8 cellular contexts compared by ENCODE assay signal in genomic region chr2:240579071-240579762, GRCh38. TPM values are rescaled to one million over a fixed set of nuclear protein-coding genes. Genes with fewer than 3 reads are reported as not detected.
A peak's percentile ranks its signal among the peaks of the same experiment; 100 is the strongest.
DNase-seq lines count a peak whose midpoint lies in the region; ATAC-seq and TF ChIP-seq lines count a peak whose summit lies in the region.

No MANE protein-coding gene starts in this region.

- DNase-seq in Panc1 (ENCODE audit: low read depth, low spot score) = no peak
- no peak for DNase-seq in effector memory CD8-positive, alpha-beta T cell
- no peak for DNase-seq in psoas muscle
- DNase-seq in SK-N-DZ (ENCODE audit: low spot score) = no peak
- DNase-seq in cortex of kidney (lab: John Stamatoyannopoulos, UW) = no peak
- no peak for DNase-seq in C1 segment of cervical spinal cord (lab: John Stamatoyannopoulos, UW)

- 86 to 90% (median 87%) methylated on average over 12 of the region's 12 CpGs for WGBS in psoas muscle, 3 donors

- peaks cover 15% of the 10 kb centered on the region for H3K4me1 ChIP-seq in Panc1 (ENCODE audit: control insufficient read depth, insufficient read depth, low read length)
- H3K4me1 ChIP-seq in psoas muscle = peaks cover 18% of the 10 kb centered on the region

- TF ChIP-seq CTCF in Panc1 (IDR thresholded peaks at IDR 0.05) = no peak
- no peak for TF ChIP-seq CTCF in psoas muscle (IDR thresholded peaks at IDR 0.05)

- peak overlapping the region; percentile 78 to 87 for H3K27ac Mint-ChIP-seq in effector memory CD8-positive, alpha-beta T cell

- H3K9me3 ChIP-seq in Panc1 (ENCODE audit: control insufficient read depth, insufficient read depth, low read depth, low read length) = no peaks in the 10 kb centered on the region; the same call in 1 of the 2 replicates
- peaks cover 4% of the 10 kb centered on the region for H3K9me3 ChIP-seq in psoas muscle

- POLR2A ChIA-PET in Panc1 (lab: Charles Lee) = no interaction called here

- in situ Hi-C loops in Panc1 (cut with HindIII; ENCODE audit: low pct_unique_long_range_greater_than_20kb, low sequenced_read_pairs) = no loop called here

- H3K36me3 Mint-ChIP-seq in effector memory CD8-positive, alpha-beta T cell (ENCODE audit: insufficient read depth) = peaks cover 16% of the 10 kb centered on the region

- peak; percentile 9 for ATAC-seq in GM19455 (IDR thresholded peaks at IDR 0.05; ENCODE audit: unreplicated experiment)
- ATAC-seq in Panc1 = no peak
- no peak for ATAC-seq in effector memory CD8-positive, alpha-beta T cell (replicated peaks)
- ATAC-seq in psoas muscle = peak in 1 of 4 donors; percentile 14
- no peak for ATAC-seq in GM21381 (IDR thresholded peaks at IDR 0.05; ENCODE audit: unreplicated experiment)

- H3K27me3 ChIP-seq in Panc1 (ENCODE audit: control insufficient read depth, insufficient read depth, low read length) = no peaks in the 10 kb centered on the region
- H3K27me3 ChIP-seq in psoas muscle (ENCODE audit: insufficient read depth in 3 of 3, low read length in 2 of 3) = no peaks in the 10 kb centered on the region

- H3K36me3 ChIP-seq in Panc1 (ENCODE audit: control insufficient read depth, insufficient read depth, low read length) (no peaks in the 10 kb centered on the region), psoas muscle (ENCODE audit: insufficient read depth in 1 of 2, low read depth in 1 of 2) (peaks cover 0 to 47% of the 10 kb centered on the region in 2 donors)

- intact Hi-C loops in Panc1 (cut with micrococcal nuclease; ENCODE audit: unreplicated experiment) = no loop called here
- intact Hi-C loops in psoas muscle (cut with DNase I) = no loop called here

- peak overlapping the region; percentile 62 to 69 for H3K4me3 Mint-ChIP-seq in effector memory CD8-positive, alpha-beta T cell

- H3K27me3 Mint-ChIP-seq in effector memory CD8-positive, alpha-beta T cell = no peaks in the 10 kb centered on the region

- H3K4me1 Mint-ChIP-seq in effector memory CD8-positive, alpha-beta T cell (ENCODE audit: low read depth in 2 of 2) = peaks cover 24 to 27% of the 10 kb centered on the region in 2 donors

- H3K4me3 ChIP-seq in Panc1 (ENCODE audit: low read depth in 2 of 2, low read length in 2 of 2) (no peak overlapping the region), psoas muscle (no peak overlapping the region)

- no TSS peak for BruUV-seq in Panc1 (replicated peaks; lab: Mats Ljungman, UMichigan)

- H3K27ac ChIP-seq in Panc1 (ENCODE audit: low read length) (0 out of 2 replicates have a peak overlapping the region, but pooled peaks have one; percentile 15), psoas muscle (peak overlapping the region; percentile 55)

- H3K9me3 Mint-ChIP-seq in effector memory CD8-positive, alpha-beta T cell = no peaks in the 10 kb centered on the region

- CTCF ChIA-PET in Panc1 (lab: Charles Lee) = no interaction called here

RNA-seq across cellular contexts. Expression of gene CAPN10, which starts 7.3 kb away (rescaled TPM):
- total RNA-seq in Panc1 (2021; ENCODE audit: unreplicated experiment) = 38.6 TPM
- 31.9 TPM for polyA plus RNA-seq in Panc1 (2012; ENCODE audit: insufficient read length)
- 1 to 10 TPM; 5.0 to 9.9 (median 7.6) TPM for total RNA-seq in psoas muscle
- 10 to 100 TPM in 2 of 3 donors, 1 to 10 TPM in 1; 8.9 to 15.0 (median 13.1) TPM for polyA plus RNA-seq in psoas muscle
- polyA plus RNA-seq in SK-N-DZ (2014; cell fraction: cytosol; rRNA removed) = 33.5 and 49.4 TPM in 2 replicates
- 222 and 266 TPM in 2 replicates for polyA plus RNA-seq in SK-N-DZ (2014; cell fraction: nucleus; rRNA removed)

RNA-seq across cellular contexts. Expression of gene RNPEPL1, which starts 10.9 kb away (rescaled TPM):
- total RNA-seq in Panc1 (2021; ENCODE audit: unreplicated experiment) (88.2 TPM), psoas muscle (10 to 100 TPM; 48.8 to 70.4 (median 59.0) TPM)
- 101 TPM for polyA plus RNA-seq in Panc1 (2012; ENCODE audit: insufficient read length)
- 10 to 100 TPM; 59.2 to 79.6 (median 71.9) TPM for polyA plus RNA-seq in psoas muscle
- polyA plus RNA-seq in SK-N-DZ (2014; cell fraction: cytosol; rRNA removed) = 20.9 and 24.6 TPM in 2 replicates
- 52.1 and 94.9 TPM in 2 replicates for polyA plus RNA-seq in SK-N-DZ (2014; cell fraction: nucleus; rRNA removed)

RNA-seq across cellular contexts. Expression of gene DUSP28, which starts 19.1 kb away (rescaled TPM):
- total RNA-seq in Panc1 (2021; ENCODE audit: unreplicated experiment) (10.7 TPM), psoas muscle (10 to 100 TPM; 10.4 to 12.9 (median 12.7) TPM)
- 5.3 TPM for polyA plus RNA-seq in Panc1 (2012; ENCODE audit: insufficient read length)
- 10 to 100 TPM in 1 of 3 donors, 1 to 10 TPM in 2; 6.6 to 18.1 (median 9.5) TPM for polyA plus RNA-seq in psoas muscle
- polyA plus RNA-seq in SK-N-DZ (2014; cell fraction: cytosol; rRNA removed) = 8.2 and 11.3 TPM in 2 replicates
- 3.3 and 6.3 TPM in 2 replicates for polyA plus RNA-seq in SK-N-DZ (2014; cell fraction: nucleus; rRNA removed)

RNA-seq across cellular contexts. Expression of gene ANKMY1, which starts 21.4 kb away (rescaled TPM):
- total RNA-seq in Panc1 (2021; ENCODE audit: unreplicated experiment) = 19.5 TPM
- polyA plus RNA-seq in Panc1 (2012; ENCODE audit: insufficient read length) = 19.4 TPM
- total RNA-seq in psoas muscle = 1 to 10 TPM; 3.0 to 5.8 (median 4.6) TPM
- 1 to 10 TPM; 1.4 to 2.5 (median 2.4) TPM for polyA plus RNA-seq in psoas muscle
- polyA plus RNA-seq in SK-N-DZ (2014; cell fraction: cytosol; rRNA removed) = 11.4 and 18.0 TPM in 2 replicates
- 16.7 and 28.4 TPM in 2 replicates for polyA plus RNA-seq in SK-N-DZ (2014; cell fraction: nucleus; rRNA removed)

RNA-seq across cellular contexts. Expression of gene GPR35, which starts 46.1 kb away (rescaled TPM):
- total RNA-seq in Panc1 (2021; ENCODE audit: unreplicated experiment) = 1.3 TPM
- 2.3 TPM for polyA plus RNA-seq in Panc1 (2012; ENCODE audit: insufficient read length)
- under 1 TPM; 0.36 to 0.92 (median 0.68) TPM for total RNA-seq in psoas muscle
- polyA plus RNA-seq in psoas muscle = under 1 TPM; 0.30 to 0.89 (median 0.58) TPM
- not detected in 2 replicates for polyA plus RNA-seq in SK-N-DZ (2014; cell fraction: cytosol; rRNA removed)
- 0.16 TPM in 1 of 2 replicates, not detected in the other for polyA plus RNA-seq in SK-N-DZ (2014; cell fraction: nucleus; rRNA removed)
